In the genomic region with DNA sequence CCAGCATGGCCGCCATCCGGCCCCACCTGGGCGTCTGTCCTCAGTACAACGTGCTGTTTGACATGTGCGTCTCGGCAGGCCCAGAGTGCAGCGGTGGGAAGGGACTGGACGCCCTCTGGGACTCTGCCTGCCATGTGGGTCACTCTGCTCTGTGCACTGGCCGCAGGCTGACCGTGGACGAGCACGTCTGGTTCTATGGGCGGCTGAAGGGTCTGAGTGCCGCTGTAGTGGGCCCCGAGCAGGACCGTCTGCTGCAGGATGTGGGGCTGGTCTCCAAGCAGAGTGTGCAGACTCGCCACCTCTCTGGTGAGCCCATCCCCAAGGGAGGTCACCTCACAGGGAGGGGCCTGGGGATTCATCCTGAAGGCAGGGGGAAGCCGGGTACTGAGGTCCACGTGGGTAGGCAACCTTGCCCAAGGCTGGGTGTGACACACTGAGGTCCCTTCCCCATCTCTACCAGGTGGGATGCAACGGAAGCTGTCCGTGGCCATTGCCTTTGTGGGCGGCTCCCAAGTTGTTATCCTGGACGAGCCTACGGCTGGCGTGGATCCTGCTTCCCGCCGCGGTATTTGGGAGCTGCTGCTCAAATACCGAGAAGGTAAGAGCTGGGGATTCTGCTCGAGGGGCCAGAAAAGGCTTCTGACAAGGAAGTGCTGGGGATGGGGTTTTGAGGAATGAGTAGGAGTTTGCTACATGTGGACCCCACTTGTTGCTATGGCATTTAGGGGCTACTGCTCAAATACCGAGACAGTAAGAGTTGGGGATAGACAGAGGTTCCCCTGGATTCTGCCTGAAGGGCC, we compare ENCODE assay signal across 1 cellular context.
TF ChIP-seq lines count a peak whose summit lies in the region.

No MANE protein-coding gene starts in this region.

TF ChIP-seq in HepG2, 621 proteins besides CTCF, POLR2A, EP300 and RAD21 (continued from another document and continues in another):
- TF ChIP-seq, protein P1, sequence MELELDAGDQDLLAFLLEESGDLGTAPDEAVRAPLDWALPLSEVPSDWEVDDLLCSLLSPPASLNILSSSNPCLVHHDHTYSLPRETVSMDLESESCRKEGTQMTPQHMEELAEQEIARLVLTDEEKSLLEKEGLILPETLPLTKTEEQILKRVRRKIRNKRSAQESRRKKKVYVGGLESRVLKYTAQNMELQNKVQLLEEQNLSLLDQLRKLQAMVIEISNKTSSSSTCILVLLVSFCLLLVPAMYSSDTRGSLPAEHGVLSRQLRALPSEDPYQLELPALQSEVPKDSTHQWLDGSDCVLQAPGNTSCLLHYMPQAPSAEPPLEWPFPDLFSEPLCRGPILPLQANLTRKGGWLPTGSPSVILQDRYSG (CRISPR knock-in tag; IDR thresholded peaks at IDR 0.05) = no peak
- TF ChIP-seq ZNF207 (IDR thresholded peaks at IDR 0.05; ENCODE audit: borderline replicate concordance) = no peak
- TF ChIP-seq, protein P2, sequence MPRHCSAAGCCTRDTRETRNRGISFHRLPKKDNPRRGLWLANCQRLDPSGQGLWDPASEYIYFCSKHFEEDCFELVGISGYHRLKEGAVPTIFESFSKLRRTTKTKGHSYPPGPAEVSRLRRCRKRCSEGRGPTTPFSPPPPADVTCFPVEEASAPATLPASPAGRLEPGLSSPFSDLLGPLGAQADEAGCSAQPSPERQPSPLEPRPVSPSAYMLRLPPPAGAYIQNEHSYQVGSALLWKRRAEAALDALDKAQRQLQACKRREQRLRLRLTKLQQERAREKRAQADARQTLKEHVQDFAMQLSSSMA (CRISPR knock-in tag; IDR thresholded peaks at IDR 0.05) = peak; percentile 90; the same call in 1 of the 2 replicates
- peak; percentile 35 for TF ChIP-seq ZSCAN9 (CRISPR knock-in tag; IDR thresholded peaks at IDR 0.05; ENCODE audit: borderline replicate concordance)
- no peak for TF ChIP-seq HMGA1 (CRISPR knock-in tag; conservative IDR thresholded peaks at IDR 0.05)
- TF ChIP-seq SSRP1 (CRISPR knock-in tag; IDR thresholded peaks at IDR 0.05) = peak; percentile 58; the same call in 1 of the 2 replicates
- 0 out of 2 replicates have a peak, but pooled peaks have one; percentile 46 for TF ChIP-seq ZNF550 (CRISPR knock-in tag; IDR thresholded peaks at IDR 0.05; ENCODE audit: borderline replicate concordance)
- TF ChIP-seq ZNF790 (CRISPR knock-in tag; IDR thresholded peaks at IDR 0.05; ENCODE audit: borderline replicate concordance) = peak; percentile 92
- peak; percentile 51; the same call in 1 of the 2 replicates for TF ChIP-seq SP4 (CRISPR knock-in tag; IDR thresholded peaks at IDR 0.05)
- TF ChIP-seq SALL1 (CRISPR knock-in tag; IDR thresholded peaks at IDR 0.05) = peak; percentile 92
- no peak for TF ChIP-seq ZNF354B (CRISPR knock-in tag; IDR thresholded peaks at IDR 0.05)
- TF ChIP-seq, protein P3, sequence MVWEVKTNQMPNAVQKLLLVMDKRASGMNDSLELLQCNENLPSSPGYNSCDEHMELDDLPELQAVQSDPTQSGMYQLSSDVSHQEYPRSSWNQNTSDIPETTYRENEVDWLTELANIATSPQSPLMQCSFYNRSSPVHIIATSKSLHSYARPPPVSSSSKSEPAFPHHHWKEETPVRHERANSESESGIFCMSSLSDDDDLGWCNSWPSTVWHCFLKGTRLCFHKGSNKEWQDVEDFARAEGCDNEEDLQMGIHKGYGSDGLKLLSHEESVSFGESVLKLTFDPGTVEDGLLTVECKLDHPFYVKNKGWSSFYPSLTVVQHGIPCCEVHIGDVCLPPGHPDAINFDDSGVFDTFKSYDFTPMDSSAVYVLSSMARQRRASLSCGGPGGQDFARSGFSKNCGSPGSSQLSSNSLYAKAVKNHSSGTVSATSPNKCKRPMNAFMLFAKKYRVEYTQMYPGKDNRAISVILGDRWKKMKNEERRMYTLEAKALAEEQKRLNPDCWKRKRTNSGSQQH (CRISPR knock-in tag; IDR thresholded peaks at IDR 0.05; ENCODE audit: low read depth) = peak; percentile 66; the same call in 1 of the 2 replicates
- no peak for TF ChIP-seq STAT6 (CRISPR knock-in tag; IDR thresholded peaks at IDR 0.05; ENCODE audit: borderline replicate concordance)
- peak; percentile 72; the same call in 1 of the 2 replicates for TF ChIP-seq ZFP41 (CRISPR knock-in tag; IDR thresholded peaks at IDR 0.05; ENCODE audit: borderline replicate concordance)
- no peak for TF ChIP-seq AGO1 (IDR thresholded peaks at IDR 0.05; ENCODE audit: low read depth, low read length, poor library complexity, severe bottlenecking)
- TF ChIP-seq SMAD3 (CRISPR knock-in tag; IDR thresholded peaks at IDR 0.05) = no peak; the same call in 1 of the 2 replicates
- TF ChIP-seq ETS1 (CRISPR knock-in tag; IDR thresholded peaks at IDR 0.05) = no peak
- peak; percentile 66 for TF ChIP-seq JARID2 (CRISPR knock-in tag; IDR thresholded peaks at IDR 0.05; ENCODE audit: insufficient replicate concordance)
- TF ChIP-seq CCDC6 (CRISPR knock-in tag; IDR thresholded peaks at IDR 0.05) = peak; percentile 67; the same call in 1 of the 2 replicates
- no peak for TF ChIP-seq DR1 (CRISPR knock-in tag; IDR thresholded peaks at IDR 0.05)
- TF ChIP-seq ZNF512 (CRISPR knock-in tag; IDR thresholded peaks at IDR 0.05) = no peak
- TF ChIP-seq ZNF609 (CRISPR knock-in tag; IDR thresholded peaks at IDR 0.05; ENCODE audit: borderline replicate concordance) = peak; percentile 54; the same call in 1 of the 2 replicates
- no peak for TF ChIP-seq ZNF382 (CRISPR knock-in tag; IDR thresholded peaks at IDR 0.05; ENCODE audit: borderline replicate concordance)
- TF ChIP-seq SYNCRIP (IDR thresholded peaks at IDR 0.05; ENCODE audit: insufficient read depth, low read depth, low read length) = no peak
- TF ChIP-seq MTF2 (CRISPR knock-in tag; IDR thresholded peaks at IDR 0.05; ENCODE audit: borderline replicate concordance) = no peak
- peak; percentile 66; the same call in 1 of the 2 replicates for TF ChIP-seq ZNF317 (CRISPR knock-in tag; IDR thresholded peaks at IDR 0.05)
- peak; percentile 87; the same call in 1 of the 2 replicates for TF ChIP-seq ZNF616 (CRISPR knock-in tag; IDR thresholded peaks at IDR 0.05; ENCODE audit: low read depth)
- TF ChIP-seq ZNF180 (CRISPR knock-in tag; IDR thresholded peaks at IDR 0.05; ENCODE audit: borderline replicate concordance, low read depth) = no peak
- TF ChIP-seq ZNF747 (CRISPR knock-in tag; IDR thresholded peaks at IDR 0.05; ENCODE audit: borderline replicate concordance) = no peak
- TF ChIP-seq, protein P4, sequence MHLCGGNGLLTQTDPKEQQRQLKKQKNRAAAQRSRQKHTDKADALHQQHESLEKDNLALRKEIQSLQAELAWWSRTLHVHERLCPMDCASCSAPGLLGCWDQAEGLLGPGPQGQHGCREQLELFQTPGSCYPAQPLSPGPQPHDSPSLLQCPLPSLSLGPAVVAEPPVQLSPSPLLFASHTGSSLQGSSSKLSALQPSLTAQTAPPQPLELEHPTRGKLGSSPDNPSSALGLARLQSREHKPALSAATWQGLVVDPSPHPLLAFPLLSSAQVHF (CRISPR knock-in tag; IDR thresholded peaks at IDR 0.05) = peak; percentile 71; the same call in 1 of the 2 replicates
- TF ChIP-seq KLF13 (CRISPR knock-in tag; IDR thresholded peaks at IDR 0.05) = no peak
- no peak for TF ChIP-seq SKI (IDR thresholded peaks at IDR 0.05; ENCODE audit: partially characterized antibody)
- no peak for TF ChIP-seq ZNF775 (CRISPR knock-in tag; IDR thresholded peaks at IDR 0.05; ENCODE audit: borderline replicate concordance)
- no peak for TF ChIP-seq SRSF4 (IDR thresholded peaks at IDR 0.05; ENCODE audit: low read depth, low read length, poor library complexity, severe bottlenecking)
- no peak; a peak in 1 of 4 replicates for TF ChIP-seq REST (IDR thresholded peaks at IDR 0.05; ENCODE audit: borderline replicate concordance in 1 of 2, low read depth in 1 of 2, low read length in 2 of 2)
- no peak for TF ChIP-seq HOXA5 (CRISPR knock-in tag; IDR thresholded peaks at IDR 0.05)
- TF ChIP-seq BCL6 (CRISPR knock-in tag; IDR thresholded peaks at IDR 0.05) = peak; percentile 25; the same call in 1 of the 2 replicates
- peak; percentile 58; the same call in 1 of the 2 replicates for TF ChIP-seq ZNF101 (CRISPR knock-in tag; IDR thresholded peaks at IDR 0.05; ENCODE audit: borderline replicate concordance, low read depth)
- TF ChIP-seq RORA (CRISPR knock-in tag; IDR thresholded peaks at IDR 0.05) = no peak
